Comparison of ENCODE assay signal across 8 cellular contexts in genomic region chr5:127757576-127757975, GRCh38. TPM values are rescaled to one million over a fixed set of nuclear protein-coding genes. Genes with fewer than 3 reads are reported as not detected.
DNase-seq lines count a peak whose midpoint lies in the region; ATAC-seq, FAIRE-seq and TF ChIP-seq lines count a peak whose summit lies in the region.

No MANE protein-coding gene starts in this region.

- DNase-seq in ELR (ENCODE audit: low read depth), result peak; percentile 54
- DNase-seq in H7, result peak; percentile 43
- peak; percentile 55 for DNase-seq in NB4 (ENCODE audit: low read depth)
- peak; percentile 16 for DNase-seq in GM12878 (ENCODE audit: low read depth, low spot score)
- no peak for DNase-seq in keratinocyte (ENCODE audit: low read depth, low spot score)
- no peak for DNase-seq in type B pancreatic cell (ENCODE audit: extremely low spot score, unreplicated experiment)

- CTCF ChIA-PET in GM12878 (lab: Yijun Ruan, JAX), result interaction anchor here (0.6 to 5.1 kb wide), 19 partner anchors 29 to 445 kb away, joined by 3 to 36 read pairs (median 4); no protein-coding TSS in a partner anchor

- peak; percentile 92 for ATAC-seq in GM12878
- ATAC-seq in HG03135 (IDR thresholded peaks at IDR 0.05; ENCODE audit: unreplicated experiment), result no peak

- POLR2A ChIA-PET in GM12878 (lab: Charles Lee), result interaction anchor here (1.0 kb wide), 1 partner anchor 118 kb away, joined by 9 read pairs; no protein-coding TSS in a partner anchor

- H4K20me1 ChIP-seq in GM12878 (ENCODE audit: control insufficient read depth, insufficient read depth) (no peaks in the 10 kb centered on the region), keratinocyte (ENCODE audit: control insufficient read depth, extremely low read depth, insufficient read depth, low read length) (no peaks in the 10 kb centered on the region)

- peak; percentile 65 for TF ChIP-seq RAD21 in GM12878 (IDR thresholded peaks at IDR 0.05; ENCODE audit: insufficient read depth, low read depth, low read length)

- H3K9ac ChIP-seq in GM12878 (ENCODE audit: control insufficient read depth, insufficient read depth, low read length) (no peak overlapping the region), keratinocyte (ENCODE audit: control insufficient read depth, extremely low read depth, insufficient read depth, low read length) (no peak overlapping the region)

- no TSS peak for BruUV-seq in GM12878 (replicated peaks; lab: Mats Ljungman, UMichigan)

- no peak for TF ChIP-seq POLR2A in NB4 (IDR thresholded peaks at IDR 0.05; ENCODE audit: extremely low read depth, insufficient read length)
- no peak for TF ChIP-seq POLR2A in GM12878 (IDR thresholded peaks at IDR 0.05; ENCODE audit: low read depth, low read length)

- H3K4me1 ChIP-seq in GM12878 (ENCODE audit: control insufficient read depth, insufficient read depth, low read length) (no peaks in the 10 kb centered on the region), keratinocyte (ENCODE audit: control insufficient read depth, extremely low read depth, insufficient read depth, low read length) (no peaks in the 10 kb centered on the region)

- H3K27ac ChIP-seq in 22Rv1, result no peak overlapping the region
- H3K27ac ChIP-seq in GM12878 (ENCODE audit: control insufficient read depth, insufficient read depth), result no peak overlapping the region
- H3K27ac ChIP-seq in keratinocyte (ENCODE audit: control insufficient read depth, insufficient read depth, low read length), result no peak overlapping the region

- H2AFZ ChIP-seq in GM12878 (ENCODE audit: control insufficient read depth, low read depth, low read length), result no peak overlapping the region
- no peak overlapping the region for H2AFZ ChIP-seq in keratinocyte (ENCODE audit: control insufficient read depth, low read length)

- no peaks in the 10 kb centered on the region for H3K9me3 Mint-ChIP-seq in type B pancreatic cell

- in situ Hi-C loops in GM12878 (cut with MboI), result loop anchor here (5.0 kb wide), 1 partner anchor 445 kb away; no protein-coding TSS in a partner anchor

- H3K36me3 ChIP-seq in H7 (replicated peaks; ENCODE audit: control insufficient read depth, insufficient read depth, low read length) (no peaks in the 10 kb centered on the region), GM12878 (ENCODE audit: control insufficient read depth in 2 of 2, insufficient read depth in 2 of 2, low read length in 1 of 2) (no peaks in the 10 kb centered on the region), keratinocyte (ENCODE audit: control insufficient read depth in 2 of 2, extremely low read depth in 1 of 2, insufficient read depth in 2 of 2, low read length in 2 of 2) (no peaks in the 10 kb centered on the region)

- SMC1A ChIA-PET in GM12878 (lab: Charles Lee; ENCODE audit: uncharacterized antibody, unreplicated experiment), result interaction anchor here (1.0 to 3.3 kb wide), 13 partner anchors 32 to 446 kb away, joined by 3 to 17 read pairs (median 5); no protein-coding TSS in a partner anchor

- H3K36me3 Mint-ChIP-seq in type B pancreatic cell, result no peaks in the 10 kb centered on the region

- peaks cover 9% of the 10 kb centered on the region for H3K4me1 Mint-ChIP-seq in type B pancreatic cell (ENCODE audit: unreplicated experiment)

- no peaks in the 10 kb centered on the region for H3K27me3 Mint-ChIP-seq in type B pancreatic cell

- no peak for TF ChIP-seq EP300 in GM12878 (IDR thresholded peaks at IDR 0.05; ENCODE audit: borderline replicate concordance in 1 of 2, control insufficient read depth in 1 of 2, low read depth in 2 of 2, low read length in 2 of 2)

- FAIRE-seq in GM12878 (lab: Jason Lieb, UNC) (peak; percentile 56), keratinocyte (lab: Jason Lieb, UNC) (peak; percentile 52)

- H3K9me3 ChIP-seq in GM12878 (replicated peaks; ENCODE audit: control insufficient read depth, insufficient read depth, low read length), result no peaks in the 10 kb centered on the region; the same call in 2 of the 3 replicates
- H3K9me3 ChIP-seq in keratinocyte (ENCODE audit: control insufficient read depth, low read depth, low read length), result no peaks in the 10 kb centered on the region

- TF ChIP-seq CTCF in 22Rv1 (IDR thresholded peaks at IDR 0.05) (peak; percentile 85), NB4 (IDR thresholded peaks at IDR 0.05; ENCODE audit: low read depth, low read length) (peak; percentile 8), GM12878 (IDR thresholded peaks at IDR 0.05 in 2 of 3, conservative IDR thresholded peaks at IDR 0.05 in 1 of 3; ENCODE audit: control insufficient read depth in 2 of 3, extremely low read depth in 1 of 3, insufficient read depth in 1 of 3, low read depth in 3 of 3, low read length in 3 of 3) (peak; percentile 14 to 60 (median 21); a peak in 4 of 6 replicates), keratinocyte (optimal IDR thresholded peaks at IDR 0.05 in 1 of 3, IDR thresholded peaks at IDR 0.05 in 1 of 3, conservative IDR thresholded peaks at IDR 0.05 in 1 of 3; ENCODE audit: extremely low read depth in 1 of 3, insufficient read depth in 2 of 3, low read length in 3 of 3) (peak; percentile 40 to 67 (median 43)), type B pancreatic cell (conservative IDR thresholded peaks at IDR 0.05) (peak; percentile 66)

- 0% methylated on average over 1 of the region's 1 CpG for WGBS in GM12878 (ENCODE audit: insufficient coverage, insufficient replicate concordance, low lambda C conversion rate, missing lambda C conversion rate)

- H3K79me2 ChIP-seq in GM12878 (ENCODE audit: control insufficient read depth, insufficient read depth, low read length), result no peaks in the 10 kb centered on the region
- no peaks in the 10 kb centered on the region for H3K79me2 ChIP-seq in keratinocyte (ENCODE audit: control insufficient read depth, insufficient read depth, low read length)

- H3K27ac Mint-ChIP-seq in type B pancreatic cell, result no peak overlapping the region

- RAD21 ChIA-PET in GM12878 (lab: Charles Lee; ENCODE audit: unreplicated experiment), result interaction anchor here (0.8 to 2.8 kb wide), 4 partner anchors 108 to 444 kb away, joined by 3 to 11 read pairs (median 4); no protein-coding TSS in a partner anchor

- dilution Hi-C loops in keratinocyte (cut with MboI; ENCODE audit: extremely low pct_ligation_motif_present, low sequenced_read_pairs), result no loop called here

- no peak overlapping the region for H3K4me2 ChIP-seq in GM12878 (ENCODE audit: control insufficient read depth, insufficient read depth)
- no peak overlapping the region for H3K4me2 ChIP-seq in keratinocyte (ENCODE audit: control insufficient read depth, extremely low read depth, insufficient read depth, low read depth, low read length)

- H3K9me1 ChIP-seq in keratinocyte (ENCODE audit: control insufficient read depth, extremely low read depth, insufficient read depth, low read length), result no peaks in the 10 kb centered on the region

- intact Hi-C loops in GM12878 (cut with micrococcal nuclease; ENCODE audit: unreplicated experiment), result loop anchor here (1.0 to 5.0 kb wide), 4 partner anchors 111 to 444 kb away; partner anchors contain the start of gene SLC12A2

- no peak overlapping the region for H3K4me3 ChIP-seq in H7 (ENCODE audit: insufficient read depth, low read depth, low read length)
- H3K4me3 ChIP-seq in NB4 (ENCODE audit: low read depth, low read length), result no peak overlapping the region
- H3K4me3 ChIP-seq in GM12878, result no peak overlapping the region
- H3K4me3 ChIP-seq in keratinocyte (ENCODE audit: control insufficient read depth in 2 of 3, extremely low read depth in 1 of 3, insufficient read depth in 2 of 3, low read depth in 1 of 3, low read length in 3 of 3), result no peak overlapping the region

- H3K4me3 Mint-ChIP-seq in type B pancreatic cell, result no peak overlapping the region

- H3K27me3 ChIP-seq in H7 (ENCODE audit: control insufficient read depth, insufficient read depth, low read length) (no peaks in the 10 kb centered on the region), GM12878 (replicated peaks in 1 of 2; ENCODE audit: control insufficient read depth in 2 of 2, insufficient read depth in 2 of 2, low read length in 1 of 2) (no peaks in the 10 kb centered on the region), keratinocyte (ENCODE audit: control insufficient read depth, extremely low read depth, insufficient read depth, low read length) (no peaks in the 10 kb centered on the region)

TF ChIP-seq in GM12878, 131 proteins besides CTCF, POLR2A, EP300 and RAD21:
- TF ChIP-seq BACH1 (IDR thresholded peaks at IDR 0.05; ENCODE audit: borderline replicate concordance) (no peak), SMC3 (IDR thresholded peaks at IDR 0.05; ENCODE audit: borderline replicate concordance, low read length) (peak; percentile 61)

RNA-seq across cellular contexts. Expression of gene CCDC192, which starts 54.4 kb away (rescaled TPM):
- 0.24 and 1.1 TPM in 2 replicates for total RNA-seq in H7 (2014; rRNA removed; shearing (Covaris generic))
- total RNA-seq in GM12878 (2013; cell fraction: nucleolus; rRNA removed), result not detected in 2 replicates
- total RNA-seq in GM12878 (2014; rRNA removed) (not detected in 2 replicates), GM12878 (2014; rRNA removed; fragmentation: Illumina TruSeq; extraction: Trizol) (not detected in 2 replicates), GM12878 (2021) (not detected in 2 replicates), type B pancreatic cell (ENCODE audit: low replicate concordance) (0.31 and 2.0 TPM in 2 replicates)
- not detected for polyA plus RNA-seq in GM12878 (2011; ENCODE audit: low read depth)
- polyA plus RNA-seq in GM12878 (2011; rRNA removed) (not detected in 2 replicates), GM12878 (2014; fragmentation: Illumina TruSeq; extraction: Trizol) (0.21 TPM in 1 of 2 replicates, not detected in the other), GM12878 (2014; fragmentation: Nextera tagmentation; extraction: Ambion mirVana) (under 1 TPM; 0.43 to 0.79 TPM), GM12878 (2014; rRNA removed) (0.32 and 0.42 TPM in 2 replicates), GM12878 (2016; fragmentation: Nextera tagmentation; extraction: Ambion mirVana) (under 1 TPM; 0.20 to 0.21 TPM), keratinocyte (not detected in 3 replicates)
- not detected in 2 replicates for polyA plus RNA-seq in GM12878 (2011; cell fraction: cytosol; rRNA removed)
- not detected in 2 replicates for polyA plus RNA-seq in GM12878 (2011; cell fraction: nucleus; rRNA removed)
- polyA plus RNA-seq in GM12878 (2012), result 0.29 TPM in 1 of 2 replicates, not detected in the other
- not detected in 2 replicates for polyA minus RNA-seq in GM12878 (2011; rRNA and poly(A)+ RNA removed)
- polyA minus RNA-seq in GM12878 (2011; cell fraction: cytosol; rRNA and poly(A)+ RNA removed), result not detected in 2 replicates
- polyA minus RNA-seq in GM12878 (2011; cell fraction: nucleus; rRNA and poly(A)+ RNA removed), result not detected in 2 replicates
- polyA plus RNA-seq in keratinocyte (2011; ENCODE audit: low read depth), result not detected
- not detected in 2 replicates for polyA plus RNA-seq in keratinocyte (2011; cell fraction: cytosol; rRNA removed)
- polyA plus RNA-seq in keratinocyte (2011; cell fraction: nucleus; rRNA removed), result not detected in 2 replicates
- polyA plus RNA-seq in keratinocyte (2012; ENCODE audit: low replicate concordance), result 0.19 and 0.52 TPM in 2 replicates
- polyA minus RNA-seq in keratinocyte, result not detected in 3 replicates
- not detected for polyA minus RNA-seq in keratinocyte (2011; cell fraction: cytosol; rRNA and poly(A)+ RNA removed)
- polyA minus RNA-seq in keratinocyte (2011; cell fraction: nucleus; rRNA and poly(A)+ RNA removed), result not detected in 2 replicates

Comparison
In these comparisons a context has a peak if more than half of its experiments do, and no peak if none do; other contexts are left out.
1. CTCF ChIP-seq: peak in every context shown above with its lines; median percentile 85 in 22Rv1; 66 in type B pancreatic cell; 43 in keratinocyte; 21 in GM12878; 8 in NB4.
2. DNase-seq: peak in ELR (single experiment), H7 (single experiment), NB4 (single experiment) and GM12878 (single experiment); none in keratinocyte (single experiment) and type B pancreatic cell (single experiment).